ENCODE assay signal across 14 cellular contexts in the genomic region with DNA sequence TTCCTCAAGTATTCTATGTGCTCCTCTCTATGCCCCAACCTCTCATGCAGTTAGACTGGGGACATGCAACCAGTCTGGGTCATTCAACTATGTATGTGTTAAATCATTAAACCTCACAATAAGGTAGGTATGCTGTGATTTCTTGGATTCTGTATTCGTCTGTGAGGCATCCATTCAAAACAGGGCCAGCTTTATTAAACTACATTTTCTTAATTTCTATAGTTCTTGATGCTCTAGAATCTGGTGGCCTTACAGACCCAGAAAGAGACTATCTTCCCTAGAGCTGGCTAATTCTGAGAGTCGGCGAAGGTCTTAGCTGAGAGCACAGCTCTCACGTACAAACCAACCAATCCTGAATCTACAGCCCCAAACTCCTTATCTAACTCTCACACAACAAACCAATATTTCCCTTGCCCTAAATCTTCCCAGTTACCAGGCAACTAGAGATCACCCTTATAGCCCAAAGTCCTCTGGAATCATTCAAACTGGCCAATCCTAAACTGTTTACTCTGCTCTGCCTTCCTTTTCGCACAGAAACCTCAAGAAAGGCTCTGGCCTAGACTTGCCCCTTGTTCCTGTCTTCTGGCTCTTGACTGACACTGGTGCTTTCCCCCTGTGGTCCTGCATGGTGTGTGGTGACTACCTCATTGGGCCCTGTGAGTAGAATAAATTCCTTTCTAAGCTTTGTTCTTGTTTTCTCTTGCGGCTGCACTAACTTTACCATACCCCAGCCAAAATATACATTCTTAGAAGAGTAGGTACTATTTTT.
A peak's percentile ranks its signal among the peaks of the same experiment; 100 is the strongest.
DNase-seq lines count a peak whose midpoint lies in the region; ATAC-seq and TF ChIP-seq lines count a peak whose summit lies in the region.
"Had no signal": no experiment of that assay in that cellular context is flagged by ENCODE, and none has a peak within 500 bp of the region (broad histone marks: within the 10 kb centered on the region; RNA-seq: fewer than 3 reads in every experiment).

No MANE protein-coding gene starts in this region.

- no peaks in the 10 kb centered on the region for H3K36me3 ChIP-seq in CD4-positive, alpha-beta memory T cell (ENCODE audit: insufficient read depth, low read length)
- H3K36me3 ChIP-seq in PC-3 (ENCODE audit: low read depth, low read length) = no peaks in the 10 kb centered on the region
- H3K36me3 ChIP-seq in neuronal stem cell (replicated peaks in 1 of 2; ENCODE audit: control insufficient read depth in 2 of 2, insufficient read depth in 2 of 2, low read length in 2 of 2) = no peaks in the 10 kb centered on the region
- H3K36me3 ChIP-seq: HAP-1, neural progenitor cell had no signal

- POLR2A ChIA-PET in CD4-positive, alpha-beta memory T cell (lab: Charles Lee; ENCODE audit: partially characterized antibody) = no interaction called here
- POLR2A ChIA-PET in PC-3 (lab: Charles Lee; ENCODE audit: unreplicated experiment) = no interaction called here

- no peaks in the 10 kb centered on the region for H3K79me2 ChIP-seq in PC-3 (ENCODE audit: low read length)

- H2BK5ac ChIP-seq in neuronal stem cell (ENCODE audit: low read length) = no peak overlapping the region

- no peaks in the 10 kb centered on the region for H3K36me3 Mint-ChIP-seq in CD4-positive, alpha-beta memory T cell
- H3K36me3 Mint-ChIP-seq: neural progenitor cell had no signal

- in situ Hi-C loops in astrocyte of the spinal cord (cut with HindIII; ENCODE audit: low sequenced_read_pairs) = no loop called here

- no peak overlapping the region for H3K9ac ChIP-seq in PC-3 (ENCODE audit: low read length)
- no peak overlapping the region for H3K9ac ChIP-seq in neuronal stem cell (ENCODE audit: low read depth, low read length, poor library complexity)
- H3K9ac ChIP-seq: neural progenitor cell had no signal

- no peak overlapping the region for H3K4ac ChIP-seq in neuronal stem cell (ENCODE audit: low read length)

- no peak overlapping the region for H3K18ac ChIP-seq in neuronal stem cell (ENCODE audit: low read length)

- peak in 3 of 5 donors; percentile 17 to 37 (median 20) for DNase-seq in CD4-positive, alpha-beta memory T cell
- DNase-seq in astrocyte of the spinal cord (ENCODE audit: low read depth, low spot score) (peak; percentile 7), PC-3 (no peak), neuronal stem cell (ENCODE audit: low spot score) (no peak)
- DNase-seq in stimulated activated naive CD4-positive, alpha-beta T cell (lab: John Stamatoyannopoulos, UW) = no peak
- DNase-seq: dorsolateral prefrontal cortex, Karpas-422, NCI-H345 had no signal

- no peak overlapping the region for H3K23ac ChIP-seq in neuronal stem cell (ENCODE audit: low read depth, low read length, poor library complexity)

- H3K4me1 ChIP-seq in CD4-positive, alpha-beta memory T cell (ENCODE audit: insufficient read depth, low read length) = peaks cover 6% of the 10 kb centered on the region
- H3K4me1 ChIP-seq in PC-3 (ENCODE audit: insufficient read depth, low read length) (no peaks in the 10 kb centered on the region), neuronal stem cell (ENCODE audit: control insufficient read depth in 2 of 2, insufficient read depth in 1 of 2, low read depth in 1 of 2, low read length in 2 of 2) (no peaks in the 10 kb centered on the region)
- H3K4me1 ChIP-seq: HAP-1, neural progenitor cell had no signal

- intact Hi-C loops in CD4-positive, alpha-beta memory T cell (cut with micrococcal nuclease) = no loop called here
- intact Hi-C loops in PC-3 (cut with micrococcal nuclease) = no loop called here

- H2BK12ac ChIP-seq in neuronal stem cell (ENCODE audit: low read length) = no peak overlapping the region

- H3K27me3 ChIP-seq in CD4-positive, alpha-beta memory T cell (ENCODE audit: insufficient read depth, low read length) = no peaks in the 10 kb centered on the region
- H3K27me3 ChIP-seq in PC-3 (ENCODE audit: low read length) (no peaks in the 10 kb centered on the region), neuronal stem cell (ENCODE audit: control insufficient read depth in 3 of 3, insufficient read depth in 3 of 3, low read depth in 1 of 3, low read length in 3 of 3) (no peaks in the 10 kb centered on the region)
- H3K27me3 ChIP-seq: dorsolateral prefrontal cortex, neural progenitor cell had no signal

- H3K27me3 Mint-ChIP-seq in CD4-positive, alpha-beta memory T cell = no peaks in the 10 kb centered on the region

- CTCF ChIA-PET in CD4-positive, alpha-beta memory T cell (lab: Charles Lee; ENCODE audit: partially characterized antibody) = no interaction called here
- CTCF ChIA-PET in PC-3 (lab: Charles Lee) = no interaction called here

- no peak overlapping the region for H3K27ac ChIP-seq in CD4-positive, alpha-beta memory T cell (ENCODE audit: low read depth, low read length)
- H3K27ac ChIP-seq in PC-3 (ENCODE audit: low read length) (no peak overlapping the region), neuronal stem cell (replicated peaks; ENCODE audit: low read length) (no peak overlapping the region)
- H3K27ac ChIP-seq: dorsolateral prefrontal cortex, neural progenitor cell had no signal

- H3K27ac Mint-ChIP-seq in CD4-positive, alpha-beta memory T cell = peak overlapping the region in 1 of 7 donors; percentile 2
- H3K27ac Mint-ChIP-seq: neural progenitor cell had no signal

- no peak overlapping the region for H4K91ac ChIP-seq in neuronal stem cell (ENCODE audit: low read depth, low read length, poor library complexity)

- TF ChIP-seq CTCF in astrocyte of the spinal cord (IDR thresholded peaks at IDR 0.05; ENCODE audit: low read depth, low read length) (no peak), PC-3 (conservative IDR thresholded peaks at IDR 0.05; ENCODE audit: low read depth, low read length) (no peak)

- no peaks in the 10 kb centered on the region for H3K79me1 ChIP-seq in neuronal stem cell (ENCODE audit: low read depth, low read length)

- H3K9me3 Mint-ChIP-seq in CD4-positive, alpha-beta memory T cell = no peaks in the 10 kb centered on the region
- H3K9me3 Mint-ChIP-seq: neural progenitor cell had no signal

- BruUV-seq in PC-3 (replicated peaks; lab: Mats Ljungman, UMichigan) = no TSS peak

- no peak overlapping the region for H3K4me2 ChIP-seq in PC-3 (ENCODE audit: low read length)
- H3K4me2 ChIP-seq in neuronal stem cell (ENCODE audit: insufficient read depth, low read length, poor library complexity, severe bottlenecking) = no peak overlapping the region
- H3K4me2 ChIP-seq: neural progenitor cell had no signal

- no peak overlapping the region for H2BK120ac ChIP-seq in neuronal stem cell (ENCODE audit: low read depth, low read length)

- no peak overlapping the region for H2BK15ac ChIP-seq in neuronal stem cell (ENCODE audit: low read length)

- H3K9me3 ChIP-seq in CD4-positive, alpha-beta memory T cell (ENCODE audit: control insufficient read depth in 1 of 2, low read length in 2 of 2) = no peaks in the 10 kb centered on the region
- no peaks in the 10 kb centered on the region for H3K9me3 ChIP-seq in PC-3 (ENCODE audit: low read length)
- no peaks in the 10 kb centered on the region for H3K9me3 ChIP-seq in neuronal stem cell (replicated peaks in 1 of 2; ENCODE audit: control insufficient read depth in 2 of 2, insufficient read depth in 1 of 2, low read depth in 1 of 2, low read length in 2 of 2)
- H3K9me3 ChIP-seq: HAP-1 had no signal

- H3K4me1 Mint-ChIP-seq in CD4-positive, alpha-beta memory T cell = peaks cover 0 to 7% (median 5%) of the 10 kb centered on the region in 4 donors
- H3K4me1 Mint-ChIP-seq: neural progenitor cell had no signal

- H3K9me2 ChIP-seq in PC-3 (replicated peaks; ENCODE audit: low read length) = no peaks in the 10 kb centered on the region

- no peaks in the 10 kb centered on the region for H3F3A ChIP-seq in PC-3 (ENCODE audit: low read length, unreplicated experiment)

- H2AFZ ChIP-seq in PC-3 (ENCODE audit: low read length) = no peak overlapping the region
- no peak overlapping the region for H2AFZ ChIP-seq in neuronal stem cell (ENCODE audit: low read length)
- H2AFZ ChIP-seq: neural progenitor cell had no signal

- no CpG with 5 or more reads among the region's 6 CpGs for WGBS in neuronal stem cell (ENCODE audit: extremely low coverage in 2 of 2, insufficient read length in 2 of 2, insufficient replicate concordance in 1 of 2), 2 donors

- H4K20me1 ChIP-seq in PC-3 (ENCODE audit: low read length) = no peaks in the 10 kb centered on the region

- no peak overlapping the region for H3K4me3 Mint-ChIP-seq in CD4-positive, alpha-beta memory T cell
- H3K4me3 Mint-ChIP-seq: neural progenitor cell had no signal

- no peak overlapping the region for H2AK5ac ChIP-seq in neuronal stem cell (ENCODE audit: low read depth, low read length)

- H4K8ac ChIP-seq in neuronal stem cell (ENCODE audit: low read depth, low read length) = no peak overlapping the region

- ATAC-seq in GM19328 (IDR thresholded peaks at IDR 0.05; ENCODE audit: unreplicated experiment) (peak; percentile 62), HG03066 (IDR thresholded peaks at IDR 0.05; ENCODE audit: low read depth, unreplicated experiment) (peak; percentile 81), PC-3 (no peak), HG03175 (IDR thresholded peaks at IDR 0.05; ENCODE audit: unreplicated experiment) (no peak)
- ATAC-seq: SK-N-SH treated with all-trans-retinoic acid at 6 μM for 48 hours had no signal

- H3K4me3 ChIP-seq in CD4-positive, alpha-beta memory T cell (ENCODE audit: low read length in 2 of 2) = no peak overlapping the region
- no peak overlapping the region for H3K4me3 ChIP-seq in astrocyte of the spinal cord (ENCODE audit: low read depth, low read length)
- no peak overlapping the region for H3K4me3 ChIP-seq in PC-3 (ENCODE audit: low read length)
- H3K4me3 ChIP-seq in neuronal stem cell (ENCODE audit: low read length in 2 of 2) = no peak overlapping the region
- H3K4me3 ChIP-seq: dorsolateral prefrontal cortex, HAP-1, neural progenitor cell had no signal

- no peak overlapping the region for H3K14ac ChIP-seq in neuronal stem cell (ENCODE audit: low read length)

Comparison
In these comparisons a context has a peak if more than half of its experiments do, and no peak if none do; other contexts are left out.
1. DNase-seq: peak in CD4-positive, alpha-beta memory T cell (3 of 5) and astrocyte of the spinal cord (single experiment); none in PC-3 (single experiment), neuronal stem cell (single experiment) and stimulated activated naive CD4-positive, alpha-beta T cell (0 of 6).
2. ATAC-seq: peak in GM19328 (single experiment) and HG03066 (single experiment); none in PC-3 (single experiment) and HG03175 (single experiment).